ENCODE assay signal across 8 cellular contexts in the genomic region with DNA sequence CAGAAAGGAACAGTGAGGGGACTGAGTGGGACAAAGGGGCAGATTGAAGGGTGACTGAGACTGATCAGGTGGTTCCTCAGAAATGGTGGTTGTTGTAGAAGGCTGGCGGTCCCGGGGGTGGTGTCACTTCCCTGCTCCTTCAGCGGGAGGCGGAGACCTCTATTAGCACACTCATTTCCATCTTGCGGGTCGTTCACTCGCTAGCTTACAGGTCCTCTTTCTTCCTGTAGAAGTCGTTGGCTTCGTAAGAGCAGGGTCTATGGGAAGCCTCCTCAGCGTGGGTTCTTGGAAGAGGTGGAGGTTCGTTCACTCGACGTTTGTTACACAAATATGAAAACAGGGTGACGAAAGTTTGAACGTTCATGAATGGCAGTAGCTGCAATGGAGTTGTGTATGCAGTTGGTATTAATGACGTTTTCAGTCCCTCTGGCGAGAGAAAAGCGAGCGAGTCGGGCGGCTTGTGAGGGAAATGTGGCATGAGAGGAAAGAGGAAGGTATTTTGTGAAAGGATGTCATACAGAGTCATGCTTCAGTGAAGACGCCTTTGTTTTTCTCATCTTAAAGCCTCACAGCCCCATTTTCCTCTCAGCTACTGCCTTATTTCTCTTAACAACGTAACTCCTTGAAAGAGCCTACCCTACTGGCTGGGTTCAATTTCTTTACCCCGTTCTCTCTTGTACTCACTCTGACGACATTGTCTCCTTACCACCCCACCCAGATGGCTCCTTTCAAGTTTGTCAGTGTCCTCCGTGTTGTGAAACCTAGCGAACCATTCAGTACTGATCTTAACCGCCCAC. TPM values are rescaled to one million over a fixed set of nuclear protein-coding genes. Genes with fewer than 3 reads are reported as not detected.
DNase-seq lines count a peak whose midpoint lies in the region; ATAC-seq and TF ChIP-seq lines count a peak whose summit lies in the region.

No MANE protein-coding gene starts in this region.

- BruUV-seq in Panc1 (replicated peaks; lab: Mats Ljungman, UMichigan), result TSS peak; percentile 97

- intact Hi-C loops in Panc1 (cut with micrococcal nuclease; ENCODE audit: unreplicated experiment), result no loop called here

- peak overlapping the region; percentile 74 for H3K4me2 ChIP-seq in trophoblast cell (ENCODE audit: low read length)

- peak overlapping the region; percentile 67 to 90 for H3K4me3 ChIP-seq in Panc1 (ENCODE audit: low read depth in 2 of 2, low read length in 2 of 2)
- peak overlapping the region; percentile 63 for H3K4me3 ChIP-seq in trophoblast cell (ENCODE audit: low read depth, low read length)

- POLR2A ChIA-PET in Panc1 (lab: Charles Lee), result interaction anchor here (0.6 kb wide), 1 partner anchor 135 kb away, joined by 10 read pairs; no protein-coding TSS in a partner anchor

- no peak overlapping the region for H2BK12ac ChIP-seq in trophoblast cell (ENCODE audit: low read length)

- peak; percentile 80 for DNase-seq in CMK (ENCODE audit: low read depth)
- peak; percentile 30 for DNase-seq in Panc1 (ENCODE audit: low read depth, low spot score)
- peak in 3 of 4 experiments; percentile 16 to 40 (median 29) for DNase-seq in activated naive CD4-positive, alpha-beta T cell (lab: John Stamatoyannopoulos, UW)
- peak; percentile 50 for DNase-seq in glutamatergic neuron
- peak; percentile 56 to 71 for DNase-seq in trophoblast cell
- DNase-seq in midbrain (lab: John Stamatoyannopoulos, UW), result no peak

- H3K79me1 ChIP-seq in trophoblast cell (ENCODE audit: low read length), result peaks cover 6% of the 10 kb centered on the region

- no peaks in the 10 kb centered on the region for H3K9me3 ChIP-seq in Panc1 (ENCODE audit: control insufficient read depth, insufficient read depth, low read depth, low read length)
- no peaks in the 10 kb centered on the region for H3K9me3 ChIP-seq in trophoblast cell (ENCODE audit: insufficient read depth, low read depth, low read length)

- peaks cover 17% of the 10 kb centered on the region for H3K9me3 Mint-ChIP-seq in glutamatergic neuron (ENCODE audit: unreplicated experiment)

- no peak overlapping the region for H2BK5ac ChIP-seq in trophoblast cell (ENCODE audit: low read depth, low read length, poor library complexity)

- no peak overlapping the region for H3K23ac ChIP-seq in trophoblast cell (ENCODE audit: low read length)

- H3K79me2 ChIP-seq in trophoblast cell (ENCODE audit: control insufficient read depth, insufficient read depth, low read length, poor library complexity), result peaks cover 3% of the 10 kb centered on the region

- peak overlapping the region; percentile 84 for H3K4me3 Mint-ChIP-seq in glutamatergic neuron (ENCODE audit: unreplicated experiment)

- no peak overlapping the region for H4K12ac ChIP-seq in trophoblast cell (ENCODE audit: low read depth, low read length)

- H2BK120ac ChIP-seq in trophoblast cell (ENCODE audit: insufficient read depth, low read length, poor library complexity), result no peak overlapping the region

- peak overlapping the region; percentile 94 for H3K27ac Mint-ChIP-seq in glutamatergic neuron (ENCODE audit: unreplicated experiment)

- no peak overlapping the region for H3K9ac ChIP-seq in trophoblast cell (ENCODE audit: low read length)

- no CpG with 5 or more reads among the region's 28 CpGs for WGBS in trophoblast cell (ENCODE audit: extremely low coverage, insufficient coverage, insufficient read length)

- no peak overlapping the region for H2AK5ac ChIP-seq in trophoblast cell (ENCODE audit: low read length)

- peak overlapping the region; percentile 22 for H4K91ac ChIP-seq in trophoblast cell (ENCODE audit: low read depth, low read length)

- peak overlapping the region; percentile 95 for H3K27ac ChIP-seq in Panc1 (ENCODE audit: low read length)
- H3K27ac ChIP-seq in trophoblast cell (ENCODE audit: low read depth, low read length), result no peak overlapping the region

- peaks cover 2% of the 10 kb centered on the region for H3K4me1 Mint-ChIP-seq in glutamatergic neuron (ENCODE audit: low read depth, unreplicated experiment)

- peak overlapping the region; percentile 86 for H2AFZ ChIP-seq in trophoblast cell (ENCODE audit: insufficient read depth, low read length, poor library complexity)

- H3K36me3 ChIP-seq in Panc1 (ENCODE audit: control insufficient read depth, insufficient read depth, low read length), result no peaks in the 10 kb centered on the region
- no peaks in the 10 kb centered on the region for H3K36me3 ChIP-seq in trophoblast cell (ENCODE audit: control insufficient read depth in 1 of 2, insufficient read depth in 2 of 2, low read length in 2 of 2)

- peak overlapping the region; percentile 15 for H3K18ac ChIP-seq in trophoblast cell (ENCODE audit: low read length)

- ATAC-seq in GM19328 (IDR thresholded peaks at IDR 0.05; ENCODE audit: unreplicated experiment) (peak; percentile 20), HG03469 (IDR thresholded peaks at IDR 0.05; ENCODE audit: unreplicated experiment) (peak; percentile 11), Panc1 (peak; percentile 76)

- peak overlapping the region; percentile 58 for H4K8ac ChIP-seq in trophoblast cell (ENCODE audit: low read depth, low read length)

- H3K27me3 Mint-ChIP-seq in glutamatergic neuron (ENCODE audit: unreplicated experiment), result peaks cover 9% of the 10 kb centered on the region

- no peak for TF ChIP-seq CTCF in Panc1 (IDR thresholded peaks at IDR 0.05)
- no peak for TF ChIP-seq CTCF in glutamatergic neuron (IDR thresholded peaks at IDR 0.05; ENCODE audit: partially characterized antibody, unreplicated experiment)

- peaks cover 11% of the 10 kb centered on the region for H3K36me3 Mint-ChIP-seq in glutamatergic neuron (ENCODE audit: unreplicated experiment)

- CTCF ChIA-PET in Panc1 (lab: Charles Lee), result no interaction called here

- no peaks in the 10 kb centered on the region; the same call in 1 of the 2 replicates for H3K4me1 ChIP-seq in Panc1 (ENCODE audit: control insufficient read depth, insufficient read depth, low read length)
- no peaks in the 10 kb centered on the region for H3K4me1 ChIP-seq in trophoblast cell (ENCODE audit: control insufficient read depth in 1 of 2, insufficient read depth in 2 of 2, low read length in 2 of 2)

- in situ Hi-C loops in Panc1 (cut with HindIII; ENCODE audit: low pct_unique_long_range_greater_than_20kb, low sequenced_read_pairs), result no loop called here

- H3K4ac ChIP-seq in trophoblast cell (ENCODE audit: low read depth, low read length), result no peak overlapping the region

- no peaks in the 10 kb centered on the region for H3K27me3 ChIP-seq in Panc1 (ENCODE audit: control insufficient read depth, insufficient read depth, low read length)
- no peaks in the 10 kb centered on the region for H3K27me3 ChIP-seq in trophoblast cell (ENCODE audit: insufficient read depth, low read length)

- peak overlapping the region; percentile 43 for H3K14ac ChIP-seq in trophoblast cell (ENCODE audit: low read length)

RNA-seq across cellular contexts. Expression of a gene that starts 0.7 kb away (rescaled TPM):
- total RNA-seq in Panc1 (2021; ENCODE audit: unreplicated experiment) (7.1 TPM), glutamatergic neuron (ENCODE audit: unreplicated experiment) (3.3 TPM)
- 3.0 TPM for polyA plus RNA-seq in Panc1 (2012; ENCODE audit: insufficient read length)
- polyA plus RNA-seq in trophoblast cell (2013), result 0.12 and 0.15 TPM in 2 replicates

Comparison
In these comparisons a context has a peak if more than half of its experiments do, and no peak if none do; other contexts are left out.
1. ATAC-seq: peak in every context shown above with its lines; median percentile 76 in Panc1; 20 in GM19328; 11 in HG03469.